Comparison of ENCODE assay signal across 18 cellular contexts in genomic region chr10:4396401-4397283, GRCh38.
DNase-seq lines count a peak whose midpoint lies in the region; ATAC-seq and TF ChIP-seq lines count a peak whose summit lies in the region.
"Had no signal": no experiment of that assay in that cellular context is flagged by ENCODE, and none has a peak within 500 bp of the region (broad histone marks: within the 10 kb centered on the region; RNA-seq: fewer than 3 reads in every experiment).

No MANE protein-coding gene starts in this region.

- in situ Hi-C loops in mammary epithelial cell (cut with MboI; ENCODE audit: low sequenced_read_pairs in 2 of 2): no loop called here

- H3K4me2 ChIP-seq in mammary epithelial cell (ENCODE audit: insufficient read depth, low read depth, low read length) (no peak overlapping the region), hepatocyte (no peak overlapping the region)
- H3K4me2 ChIP-seq: A549 had no signal

- H3K4me3 ChIP-seq in mammary epithelial cell (replicated peaks in 1 of 3; ENCODE audit: insufficient read depth in 1 of 3, low read depth in 2 of 3, low read length in 3 of 3) (no peak overlapping the region), hepatocyte (no peak overlapping the region)
- no peak overlapping the region for H3K4me3 ChIP-seq in CD8-positive, alpha-beta memory T cell (ENCODE audit: low read length)
- H3K4me3 ChIP-seq: A549, GM12878 had no signal

- H3K36me3 ChIP-seq in mammary epithelial cell (ENCODE audit: insufficient read depth, low read length): no peaks in the 10 kb centered on the region
- H3K36me3 ChIP-seq in hepatocyte (replicated peaks; ENCODE audit: insufficient read depth, low read depth): no peaks in the 10 kb centered on the region
- H3K36me3 ChIP-seq in CD8-positive, alpha-beta memory T cell (ENCODE audit: insufficient read depth, low read length): no peaks in the 10 kb centered on the region

- H3K27me3 Mint-ChIP-seq in MCF 10A (ENCODE audit: insufficient read depth, unreplicated experiment): no peaks in the 10 kb centered on the region
- H3K27me3 Mint-ChIP-seq in CD8-positive, alpha-beta memory T cell: peaks cover 6 to 10% of the 10 kb centered on the region in 2 donors
- H3K27me3 Mint-ChIP-seq: CD4-positive, alpha-beta T cell had no signal

- H3K27me3 ChIP-seq in mammary epithelial cell (ENCODE audit: insufficient read depth, low read length): no peaks in the 10 kb centered on the region
- no peaks in the 10 kb centered on the region for H3K27me3 ChIP-seq in hepatocyte
- no peaks in the 10 kb centered on the region for H3K27me3 ChIP-seq in CD8-positive, alpha-beta memory T cell (ENCODE audit: insufficient read depth, low read length, poor library complexity, severe bottlenecking)

- intact Hi-C loops in MCF 10A (cut with micrococcal nuclease): no loop called here
- intact Hi-C loops in mammary epithelial cell (cut with micrococcal nuclease): no loop called here

- H3K79me2 ChIP-seq in mammary epithelial cell (ENCODE audit: insufficient read depth, low read length): no peaks in the 10 kb centered on the region
- no peaks in the 10 kb centered on the region for H3K79me2 ChIP-seq in hepatocyte

- no TSS peak for BruUV-seq in MCF 10A (replicated peaks; lab: Mats Ljungman, UMichigan)
- BruUV-seq in mammary epithelial cell (replicated peaks; lab: Mats Ljungman, UMichigan): no TSS peak

- H3K9ac ChIP-seq in mammary epithelial cell (ENCODE audit: insufficient read depth, low read length): no peak overlapping the region

- H4K20me1 ChIP-seq in mammary epithelial cell (ENCODE audit: insufficient read depth, low read length) (no peaks in the 10 kb centered on the region), hepatocyte (ENCODE audit: insufficient read depth, poor library complexity, severe bottlenecking) (no peaks in the 10 kb centered on the region)

- no peaks in the 10 kb centered on the region for H3K9me2 ChIP-seq in hepatocyte (replicated peaks; ENCODE audit: insufficient read depth)

- H3K9me3 ChIP-seq in mammary epithelial cell (replicated peaks; ENCODE audit: insufficient read depth, low read length) (no peaks in the 10 kb centered on the region), hepatocyte (ENCODE audit: low read depth) (no peaks in the 10 kb centered on the region)
- no peaks in the 10 kb centered on the region for H3K9me3 ChIP-seq in CD8-positive, alpha-beta memory T cell (ENCODE audit: low read length)
- H3K9me3 ChIP-seq: A549 had no signal

- no peaks in the 10 kb centered on the region for H3K9me3 Mint-ChIP-seq in MCF 10A (ENCODE audit: unreplicated experiment)
- no peaks in the 10 kb centered on the region for H3K9me3 Mint-ChIP-seq in CD8-positive, alpha-beta memory T cell
- H3K9me3 Mint-ChIP-seq: CD4-positive, alpha-beta T cell; H9 had no signal

- no peak overlapping the region for H3K27ac Mint-ChIP-seq in MCF 10A (ENCODE audit: low read depth, unreplicated experiment)
- H3K27ac Mint-ChIP-seq in CD8-positive, alpha-beta memory T cell: no peak overlapping the region
- H3K27ac Mint-ChIP-seq: CD4-positive, alpha-beta T cell; H9 had no signal

- ATAC-seq in GM18870 (IDR thresholded peaks at IDR 0.05; ENCODE audit: unreplicated experiment) (no peak), HG03442 (IDR thresholded peaks at IDR 0.05; ENCODE audit: unreplicated experiment) (no peak)
- ATAC-seq: A549, GM12878 had no signal

- no peak overlapping the region for H2AFZ ChIP-seq in mammary epithelial cell (ENCODE audit: low read depth, low read length)
- no peak overlapping the region for H2AFZ ChIP-seq in hepatocyte

- TF ChIP-seq CTCF in MCF 10A (IDR thresholded peaks at IDR 0.05; ENCODE audit: unreplicated experiment) (no peak), mammary epithelial cell (conservative IDR thresholded peaks at IDR 0.05 in 1 of 2, IDR thresholded peaks at IDR 0.05 in 1 of 2; ENCODE audit: extremely low read depth in 1 of 2, insufficient read depth in 1 of 2, low read depth in 1 of 2, low read length in 2 of 2) (no peak), hepatocyte (IDR thresholded peaks at IDR 0.05; ENCODE audit: poor library complexity) (no peak)

- 88% methylated on average over 9 of the region's 9 CpGs for WGBS in mammary epithelial cell (ENCODE audit: low coverage, missing lambda C conversion rate)
- WGBS in hepatocyte (ENCODE audit: low lambda C conversion rate, missing lambda C conversion rate): 87% methylated on average over 9 of the region's 9 CpGs

- H3K36me3 Mint-ChIP-seq in MCF 10A (ENCODE audit: insufficient read depth, unreplicated experiment): no peaks in the 10 kb centered on the region
- H3K36me3 Mint-ChIP-seq in CD8-positive, alpha-beta memory T cell: peaks cover 0 to 10% (median 0%) of the 10 kb centered on the region in 3 donors

- POLR2A ChIA-PET in MCF 10A (lab: Yijun Ruan, JAX): interaction anchor here (0.7 kb wide), 1 partner anchor 12 kb away, joined by 3 read pairs; no protein-coding TSS in a partner anchor
- POLR2A ChIA-PET in CD8-positive, alpha-beta memory T cell (lab: Charles Lee): no interaction called here

- dilution Hi-C loops in mammary epithelial cell (cut with HindIII; ENCODE audit: low sequenced_read_pairs): loop anchor here (5.0 kb wide), 1 partner anchor 76 kb away; no protein-coding TSS in a partner anchor

- no peak overlapping the region for H3K4me3 Mint-ChIP-seq in MCF 10A (ENCODE audit: unreplicated experiment)
- H3K4me3 Mint-ChIP-seq in CD8-positive, alpha-beta memory T cell: no peak overlapping the region
- H3K4me3 Mint-ChIP-seq: CD4-positive, alpha-beta T cell; H9 had no signal

- CTCF ChIA-PET in MCF 10A (lab: Yijun Ruan, JAX) (no interaction called here), mammary epithelial cell (lab: Charles Lee; ENCODE audit: low non-redundant PET) (no interaction called here)
- CTCF ChIA-PET in CD8-positive, alpha-beta memory T cell (lab: Charles Lee): no interaction called here

- no peaks in the 10 kb centered on the region for H3K4me1 ChIP-seq in mammary epithelial cell (ENCODE audit: insufficient read depth, low read length)
- no peaks in the 10 kb centered on the region for H3K4me1 ChIP-seq in hepatocyte (ENCODE audit: insufficient read depth)
- H3K4me1 ChIP-seq in CD8-positive, alpha-beta memory T cell (ENCODE audit: insufficient read depth, low read length): no peaks in the 10 kb centered on the region
- H3K4me1 ChIP-seq: A549 had no signal

- H3K4me1 Mint-ChIP-seq in MCF 10A (ENCODE audit: insufficient read depth, unreplicated experiment): peaks cover 6% of the 10 kb centered on the region
- H3K4me1 Mint-ChIP-seq in CD8-positive, alpha-beta memory T cell: no peaks in the 10 kb centered on the region

- H3K27ac ChIP-seq in mammary epithelial cell (ENCODE audit: insufficient read depth, low read depth, low read length): no peak overlapping the region
- H3K27ac ChIP-seq in hepatocyte: no peak overlapping the region
- no peak overlapping the region for H3K27ac ChIP-seq in CD8-positive, alpha-beta memory T cell (ENCODE audit: low read depth, low read length)
- H3K27ac ChIP-seq: 22Rv1, A549, C4-2B had no signal

- DNase-seq in DMS53 (lab: John Stamatoyannopoulos, UW): peak; percentile 11
- DNase-seq in DMS53 treated with DMSO at 0.1 percent for 48 hours (lab: John Stamatoyannopoulos, UW; ENCODE audit: unreplicated experiment): no peak
- peak; percentile 1 for DNase-seq in MCF 10A (ENCODE audit: unreplicated experiment)
- DNase-seq in mammary epithelial cell: no peak
- DNase-seq in hepatocyte (ENCODE audit: low spot score): peak; percentile 7
- no peak for DNase-seq in CD8-positive, alpha-beta memory T cell
- DNase-seq: AML-193; CD4-positive, alpha-beta T cell; DMS153; DND-41; EL; H9 had no signal

Comparison
In these comparisons a context has a peak if more than half of its experiments do, and no peak if none do; other contexts are left out.
1. DNase-seq: peak in DMS53 (single experiment), MCF 10A (single experiment) and hepatocyte (single experiment); none in DMS53 treated with DMSO at 0.1 percent for 48 hours (single experiment), mammary epithelial cell (single experiment) and CD8-positive, alpha-beta memory T cell (0 of 5).